Comparison of ENCODE assay signal across 8 cellular contexts in genomic region chr18:74493689-74494088, GRCh38. TPM values are rescaled to one million over a fixed set of nuclear protein-coding genes. Genes with fewer than 3 reads are reported as not detected.
DNase-seq lines count a peak whose midpoint lies in the region; ATAC-seq and TF ChIP-seq lines count a peak whose summit lies in the region.

No MANE protein-coding gene starts in this region.

- no peaks in the 10 kb centered on the region for H3F3A ChIP-seq in GM23338 (replicated peaks; ENCODE audit: low read depth)

- H3K27me3 ChIP-seq in GM23338 (ENCODE audit: insufficient read depth), result no peaks in the 10 kb centered on the region
- no peaks in the 10 kb centered on the region for H3K27me3 ChIP-seq in dorsolateral prefrontal cortex

- no peak overlapping the region for H3K27ac ChIP-seq in GM23338 (ENCODE audit: low read depth)
- H3K27ac ChIP-seq in dorsolateral prefrontal cortex, result peak overlapping the region in 14 of 59 donors; percentile 8 to 59 (median 19)

- intact Hi-C loops in dorsolateral prefrontal cortex (cut with DNase I), result loop anchor here (1.0 to 10.0 kb wide), 3 partner anchors 140 to 349 kb away; partner anchors contain the start of genes FBXO15 (in 1 of the 2) and TIMM21 (in 1 of the 2)

- no peak; the same call in 2 of the 3 replicates for ATAC-seq in GM23338
- ATAC-seq in WTC11, result no peak
- ATAC-seq in naive thymus-derived CD8-positive, alpha-beta T cell, result peak; percentile 58 to 72
- ATAC-seq in GM19397 (IDR thresholded peaks at IDR 0.05; ENCODE audit: unreplicated experiment), result no peak
- no peak for ATAC-seq in HG02840 (IDR thresholded peaks at IDR 0.05; ENCODE audit: low FRiP score, unreplicated experiment)

- H3K4me3 Mint-ChIP-seq in GM23338, result no peak overlapping the region
- peak overlapping the region; percentile 43 for H3K4me3 Mint-ChIP-seq in WTC11
- peak overlapping the region in 2 of 10 donors; percentile 4 to 29 for H3K4me3 Mint-ChIP-seq in naive thymus-derived CD8-positive, alpha-beta T cell

- H3K79me2 ChIP-seq in GM23338 (replicated peaks; ENCODE audit: insufficient read depth), result peaks cover 23% of the 10 kb centered on the region

- CTCF ChIA-PET in WTC11 (lab: Charles Lee), result interaction anchor here (0.6 to 3.3 kb wide), 32 partner anchors 11 to 430 kb away, joined by 3 to 79 read pairs (median 4); partner anchors contain the start of gene DIPK1C

- H3K9me2 ChIP-seq in GM23338 (ENCODE audit: insufficient read depth), result no peaks in the 10 kb centered on the region

- peaks cover 20% of the 10 kb centered on the region for H3K4me1 Mint-ChIP-seq in GM23338
- H3K4me1 Mint-ChIP-seq in WTC11, result peaks cover 21% of the 10 kb centered on the region
- H3K4me1 Mint-ChIP-seq in naive thymus-derived CD8-positive, alpha-beta T cell, result peaks cover 16 to 35% (median 31%) of the 10 kb centered on the region in 4 donors

- H3K27ac Mint-ChIP-seq in GM23338 (no peak overlapping the region), WTC11 (no peak overlapping the region)
- peak overlapping the region in 9 of 10 donors; percentile 16 to 97 (median 78) for H3K27ac Mint-ChIP-seq in naive thymus-derived CD8-positive, alpha-beta T cell

- H3K4me3 ChIP-seq in GM23338, result no peak overlapping the region
- H3K4me3 ChIP-seq in dorsolateral prefrontal cortex, result no peak overlapping the region

- H4K20me1 ChIP-seq in GM23338 (replicated peaks; ENCODE audit: insufficient read depth), result peaks cover 10% of the 10 kb centered on the region

- H3K4me1 ChIP-seq in GM23338 (ENCODE audit: insufficient read depth), result peaks cover 12% of the 10 kb centered on the region

- H3K36me3 Mint-ChIP-seq in GM23338 (ENCODE audit: low read depth) (peaks cover 15% of the 10 kb centered on the region), WTC11 (peaks cover 5% of the 10 kb centered on the region; the same call in 1 of the 2 replicates)
- peaks cover 0 to 4% (median 0%) of the 10 kb centered on the region in 3 donors for H3K36me3 Mint-ChIP-seq in naive thymus-derived CD8-positive, alpha-beta T cell

- H3K9me3 Mint-ChIP-seq in GM23338 (peaks cover 6% of the 10 kb centered on the region; the same call in 1 of the 3 replicates), WTC11 (peaks cover 12% of the 10 kb centered on the region)
- peaks cover 0 to 1% (median 0%) of the 10 kb centered on the region in 9 donors for H3K9me3 Mint-ChIP-seq in naive thymus-derived CD8-positive, alpha-beta T cell

- H3K4me2 ChIP-seq in GM23338, result no peak overlapping the region

- no peaks in the 10 kb centered on the region for H3K36me3 ChIP-seq in GM23338 (ENCODE audit: insufficient read depth)

- POLR2A ChIA-PET in WTC11 (lab: Charles Lee), result interaction anchor here (0.8 kb wide), 1 partner anchor 138 kb away, joined by 3 read pairs; no protein-coding TSS in a partner anchor
- POLR2A ChIA-PET in naive thymus-derived CD8-positive, alpha-beta T cell (lab: Charles Lee), result interaction anchor here (0.7 to 3.3 kb wide), 4 partner anchors 116 to 143 kb away, joined by 3 to 31 read pairs (median 16); no protein-coding TSS in a partner anchor

- peaks cover 6% of the 10 kb centered on the region for H3K27me3 Mint-ChIP-seq in GM23338 (ENCODE audit: insufficient read depth, low read depth, poor library complexity)
- no peaks in the 10 kb centered on the region; the same call in 1 of the 2 replicates for H3K27me3 Mint-ChIP-seq in WTC11 (ENCODE audit: low read depth)
- H3K27me3 Mint-ChIP-seq in naive thymus-derived CD8-positive, alpha-beta T cell, result no peaks in the 10 kb centered on the region

- H2AFZ ChIP-seq in GM23338, result no peak overlapping the region

- peak; percentile 59 to 80; a peak in 3 of 4 replicates for TF ChIP-seq CTCF in GM23338 (conservative IDR thresholded peaks at IDR 0.05; ENCODE audit: low read depth in 2 of 2)
- TF ChIP-seq CTCF in WTC11 (IDR thresholded peaks at IDR 0.05), result no peak
- TF ChIP-seq CTCF in dorsolateral prefrontal cortex (IDR thresholded peaks at IDR 0.05 in 54 of 56, conservative IDR thresholded peaks at IDR 0.05 in 2 of 56; ENCODE audit: low read depth in 1 of 56, partially characterized antibody in 56 of 56), result peak in 55 of 56 donors; percentile 45 to 82 (median 67)

- DNase-seq in DMS114 treated with DMSO at 0.1 percent for 48 hours (lab: John Stamatoyannopoulos, UW; ENCODE audit: unreplicated experiment) (peak; percentile 44), GM23338 (ENCODE audit: low spot score) (peak; percentile 61), NCI-H146 (lab: John Stamatoyannopoulos, UW) (peak; percentile 84), WTC11 (ENCODE audit: low spot score) (peak; percentile 35), dorsolateral prefrontal cortex (peak in 4 of 10 donors; percentile 65 to 73 (median 66))
- peak in 9 of 10 donors; percentile 54 to 87 (median 77) for DNase-seq in naive thymus-derived CD8-positive, alpha-beta T cell

TF ChIP-seq in GM23338, 12 proteins besides CTCF, POLR2A, EP300 and RAD21:
- TF ChIP-seq ZNF114 (CRISPR knock-in tag; IDR thresholded peaks at IDR 0.05) (no peak), EZH2 (IDR thresholded peaks at IDR 0.05; ENCODE audit: low read depth, unreplicated experiment) (no peak)

TF ChIP-seq in WTC11, 78 proteins besides CTCF, POLR2A, EP300 and RAD21:
- TF ChIP-seq PREB (CRISPR knock-in tag; IDR thresholded peaks at IDR 0.05; ENCODE audit: borderline replicate concordance) (no peak), MAX (CRISPR knock-in tag; IDR thresholded peaks at IDR 0.05) (no peak), NFATC4 (CRISPR knock-in tag; IDR thresholded peaks at IDR 0.05) (no peak), NR2C2 (CRISPR knock-in tag; IDR thresholded peaks at IDR 0.05) (no peak), ZNF281 (CRISPR knock-in tag; IDR thresholded peaks at IDR 0.05) (no peak), ERG (CRISPR knock-in tag; IDR thresholded peaks at IDR 0.05) (no peak)

RNA-seq across cellular contexts. Expression of gene CNDP2, which starts 2.5 kb away (rescaled TPM):
- total RNA-seq in GM23338 (2014; rRNA removed; shearing (Covaris generic)), result 172 and 175 TPM in 2 replicates
- polyA plus RNA-seq in GM23338 (2016; fragmentation: Nextera tagmentation; extraction: Ambion mirVana), result 116 and 117 TPM in 2 replicates
- total RNA-seq in WTC11 (2021), result 228 to 248 TPM (median 229 TPM) in 3 replicates
- 100 to 1,000 TPM; 146 to 408 (median 218) TPM for total RNA-seq in dorsolateral prefrontal cortex
- total RNA-seq in naive thymus-derived CD8-positive, alpha-beta T cell, result 100 to 1,000 TPM; 161 to 169 TPM
- polyA plus RNA-seq in naive thymus-derived CD8-positive, alpha-beta T cell, result 100 to 1,000 TPM in 2 of 3 donors, 10 to 100 TPM in 1; 97.0 to 139 (median 111) TPM

RNA-seq across cellular contexts. Expression of gene DIPK1C, which starts 36.6 kb away (rescaled TPM):
- total RNA-seq in GM23338 (2014; rRNA removed; shearing (Covaris generic)), result 0.07 TPM in 1 of 2 replicates, not detected in the other
- not detected in 2 replicates for polyA plus RNA-seq in GM23338 (2016; fragmentation: Nextera tagmentation; extraction: Ambion mirVana)
- not detected in 3 replicates for total RNA-seq in WTC11 (2021)
- 10 to 100 TPM in 76 of 120 experiments, 1 to 10 TPM in 44; 1.9 to 31.7 (median 11.6) TPM for total RNA-seq in dorsolateral prefrontal cortex
- under 1 TPM; 0.11 to 0.13 TPM for total RNA-seq in naive thymus-derived CD8-positive, alpha-beta T cell
- under 1 TPM in 1 of 3 donors, not detected in 2; 0.58 TPM for polyA plus RNA-seq in naive thymus-derived CD8-positive, alpha-beta T cell

RNA-seq across cellular contexts. Expression of gene CNDP1, which starts 40.6 kb away (rescaled TPM):
- total RNA-seq in GM23338 (2014; rRNA removed; shearing (Covaris generic)), result 0.03 TPM in 1 of 2 replicates, not detected in the other
- polyA plus RNA-seq in GM23338 (2016; fragmentation: Nextera tagmentation; extraction: Ambion mirVana), result 0.11 TPM in 1 of 2 replicates, not detected in the other
- total RNA-seq in WTC11 (2021), result 0.11 to 0.28 TPM (median 0.25 TPM) in 3 replicates
- 100 to 1,000 TPM in 66 of 120 experiments, 10 to 100 TPM in 54; 11.2 to 509 (median 107) TPM for total RNA-seq in dorsolateral prefrontal cortex
- total RNA-seq in naive thymus-derived CD8-positive, alpha-beta T cell, result not detected
- polyA plus RNA-seq in naive thymus-derived CD8-positive, alpha-beta T cell, result not detected

Comparison
In these comparisons a context has a peak if more than half of its experiments do, and no peak if none do; other contexts are left out.
1. ATAC-seq: peak in naive thymus-derived CD8-positive, alpha-beta T cell (2 of 2); none in GM23338 (single experiment), WTC11 (single experiment), GM19397 (single experiment) and HG02840 (single experiment).
2. H3K27ac Mint-ChIP-seq: peak in naive thymus-derived CD8-positive, alpha-beta T cell (9 of 10); none in GM23338 (single experiment) and WTC11 (single experiment).